Comparison of ENCODE assay signal across 17 cellular contexts in the genomic region with DNA sequence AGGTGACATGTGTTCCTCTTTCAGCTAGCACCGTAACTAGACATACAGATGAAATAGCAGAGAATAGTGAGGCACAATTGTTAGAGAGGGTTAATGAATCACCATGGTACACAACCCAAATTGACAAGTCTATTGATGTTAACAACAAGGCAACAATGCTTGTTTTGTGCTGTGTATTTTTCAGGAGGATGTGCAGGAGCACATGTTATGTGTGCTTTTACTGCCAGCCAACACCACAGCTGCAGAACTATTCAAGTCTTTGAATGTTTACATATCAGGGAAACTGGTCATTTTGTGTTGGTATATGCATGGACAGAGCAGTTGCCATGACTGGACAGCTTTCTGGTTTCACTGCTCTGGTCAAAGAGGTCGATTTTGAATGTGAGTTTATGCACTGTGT. TPM values are rescaled to one million over a fixed set of nuclear protein-coding genes. Genes with fewer than 3 reads are reported as not detected.
DNase-seq lines count a peak whose midpoint lies in the region; ATAC-seq and TF ChIP-seq lines count a peak whose summit lies in the region.
"Had no signal": no experiment of that assay in that cellular context is flagged by ENCODE, and none has a peak within 500 bp of the region (broad histone marks: within the 10 kb centered on the region; RNA-seq: fewer than 3 reads in every experiment).

No MANE protein-coding gene starts in this region.

- H3K9me3 Mint-ChIP-seq in activated T-helper 17 cell treated with anti-CD3 and anti-CD28 coated beads, Interleukin-2, amount 50 U/mL, for 72 hours: no peaks in the 10 kb centered on the region
- H3K9me3 Mint-ChIP-seq in activated CD8-positive, alpha-beta T cell treated with anti-CD3 and anti-CD28 coated beads, Interleukin-2, amount 10 ng/mL, durations not matched to agents 7 days and 5 days (ENCODE audit: insufficient read depth): no peaks in the 10 kb centered on the region

- H3K36me3 ChIP-seq in smooth muscle cell (ENCODE audit: low read depth): no peaks in the 10 kb centered on the region

- TF ChIP-seq CTCF in smooth muscle cell (IDR thresholded peaks at IDR 0.05; ENCODE audit: borderline replicate concordance, insufficient read depth, poor library complexity, severe bottlenecking): no peak

- WGBS in smooth muscle cell (ENCODE audit: low lambda C conversion rate): 75% methylated on average over 2 of the region's 2 CpGs

- POLR2A ChIA-PET in activated CD8-positive, alpha-beta T cell treated with anti-CD3 and anti-CD28 coated beads, Interleukin-2, amount 10 ng/mL, durations not matched to agents 7 days and 5 days (lab: Charles Lee): no interaction called here

- ATAC-seq in activated T-helper 17 cell treated with anti-CD3 and anti-CD28 coated beads, Interleukin-2, amount 50 U/mL, for 72 hours (replicated peaks): no peak
- no peak for ATAC-seq in activated CD8-positive, alpha-beta T cell treated with anti-CD3 and anti-CD28 coated beads, Interleukin-2, amount 10 ng/mL, durations not matched to agents 7 days and 5 days
- ATAC-seq: GM12878 had no signal

- peak overlapping the region; percentile 10 for H2AFZ ChIP-seq in smooth muscle cell (ENCODE audit: low read depth)

- no peaks in the 10 kb centered on the region for H3K4me1 Mint-ChIP-seq in activated T-helper 17 cell treated with anti-CD3 and anti-CD28 coated beads, Interleukin-2, amount 50 U/mL, for 72 hours
- H3K4me1 Mint-ChIP-seq in activated CD8-positive, alpha-beta T cell treated with anti-CD3 and anti-CD28 coated beads, Interleukin-2, amount 10 ng/mL, durations not matched to agents 7 days and 5 days (ENCODE audit: low read depth): no peaks in the 10 kb centered on the region
- H3K4me1 Mint-ChIP-seq: CD4-positive, alpha-beta memory T cell had no signal

- no peak overlapping the region for H3K4me2 ChIP-seq in smooth muscle cell

- no peak overlapping the region for H3K27ac Mint-ChIP-seq in activated T-helper 17 cell treated with anti-CD3 and anti-CD28 coated beads, Interleukin-2, amount 50 U/mL, for 72 hours
- H3K27ac Mint-ChIP-seq in activated CD8-positive, alpha-beta T cell treated with anti-CD3 and anti-CD28 coated beads, Interleukin-2, amount 10 ng/mL, durations not matched to agents 7 days and 5 days: no peak overlapping the region
- H3K27ac Mint-ChIP-seq: CD4-positive, alpha-beta memory T cell had no signal

- no peaks in the 10 kb centered on the region for H3K9me3 ChIP-seq in smooth muscle cell (replicated peaks; ENCODE audit: low read depth)

- peaks cover 4% of the 10 kb centered on the region for H3K4me1 ChIP-seq in smooth muscle cell (ENCODE audit: low read depth)

- no peaks in the 10 kb centered on the region for H3K27me3 ChIP-seq in smooth muscle cell (ENCODE audit: low read depth)

- no peak overlapping the region for H3K4me3 ChIP-seq in smooth muscle cell
- H3K4me3 ChIP-seq: GM12878, SK-N-MC had no signal

- H3F3A ChIP-seq in smooth muscle cell (ENCODE audit: low read depth): no peaks in the 10 kb centered on the region

- no peak overlapping the region for H3K4me3 Mint-ChIP-seq in activated T-helper 17 cell treated with anti-CD3 and anti-CD28 coated beads, Interleukin-2, amount 50 U/mL, for 72 hours
- H3K4me3 Mint-ChIP-seq in activated CD8-positive, alpha-beta T cell treated with anti-CD3 and anti-CD28 coated beads, Interleukin-2, amount 10 ng/mL, durations not matched to agents 7 days and 5 days: no peak overlapping the region
- H3K4me3 Mint-ChIP-seq: CD4-positive, alpha-beta memory T cell had no signal

- H3K79me2 ChIP-seq in smooth muscle cell (ENCODE audit: low read depth): no peaks in the 10 kb centered on the region

- no peaks in the 10 kb centered on the region for H3K36me3 Mint-ChIP-seq in activated T-helper 17 cell treated with anti-CD3 and anti-CD28 coated beads, Interleukin-2, amount 50 U/mL, for 72 hours (ENCODE audit: low read depth)
- H3K36me3 Mint-ChIP-seq in activated CD8-positive, alpha-beta T cell treated with anti-CD3 and anti-CD28 coated beads, Interleukin-2, amount 10 ng/mL, durations not matched to agents 7 days and 5 days (ENCODE audit: low read depth): no peaks in the 10 kb centered on the region
- H3K36me3 Mint-ChIP-seq: CD4-positive, alpha-beta memory T cell had no signal

- no peak overlapping the region for H3K9ac ChIP-seq in smooth muscle cell (ENCODE audit: low read depth)

- DNase-seq in EH (ENCODE audit: low read depth): peak; percentile 20
- DNase-seq in NCI-H69 (lab: John Stamatoyannopoulos, UW): peak; percentile 11
- peak; percentile 21 for DNase-seq in fibroblast of peridontal ligament (ENCODE audit: extremely low read depth)
- DNase-seq in smooth muscle cell (lab: John Stamatoyannopoulos, UW; ENCODE audit: unreplicated experiment): no peak
- DNase-seq in A172 (ENCODE audit: low spot score): no peak
- no peak for DNase-seq in activated CD8-positive, alpha-beta T cell treated with anti-CD3 and anti-CD28 coated beads, Interleukin-2, amount 10 ng/mL, durations not matched to agents 7 days and 5 days
- DNase-seq: CD4-positive, alpha-beta memory T cell; DND-41; GDM1; NCI-H1436; NCI-H2029 treated with DMSO at 0.1 percent for 48 hours; NCI-H2171 treated with DMSO at 0.1 percent for 48 hours; NCI-H82 had no signal

- CTCF ChIA-PET in activated CD8-positive, alpha-beta T cell treated with anti-CD3 and anti-CD28 coated beads, Interleukin-2, amount 10 ng/mL, durations not matched to agents 7 days and 5 days (lab: Charles Lee): interaction anchor here (0.6 kb wide), 1 partner anchor 90 kb away, joined by 3 read pairs; no protein-coding TSS in a partner anchor

- H3K27ac ChIP-seq in smooth muscle cell (ENCODE audit: low read depth): peak overlapping the region; percentile 1
- H3K27ac ChIP-seq: HL-60, SK-N-MC had no signal

- no peaks in the 10 kb centered on the region for H4K20me1 ChIP-seq in smooth muscle cell (ENCODE audit: low read depth)

- H3K27me3 Mint-ChIP-seq in activated T-helper 17 cell treated with anti-CD3 and anti-CD28 coated beads, Interleukin-2, amount 50 U/mL, for 72 hours: peaks cover 3% of the 10 kb centered on the region
- peaks cover 6% of the 10 kb centered on the region for H3K27me3 Mint-ChIP-seq in activated CD8-positive, alpha-beta T cell treated with anti-CD3 and anti-CD28 coated beads, Interleukin-2, amount 10 ng/mL, durations not matched to agents 7 days and 5 days (ENCODE audit: low read depth)

RNA-seq across cellular contexts. Expression of a gene that starts 32.8 kb away (rescaled TPM):
- total RNA-seq in smooth muscle cell: 7.5 and 15.9 TPM in 2 replicates
- 14.3 and 17.2 TPM in 2 replicates for polyA plus RNA-seq in smooth muscle cell
- total RNA-seq in A172 (2014; rRNA removed; shearing (Covaris generic)): 2.8 and 4.6 TPM in 2 replicates
- 1 to 10 TPM; 1.0 to 1.8 TPM for total RNA-seq in activated T-helper 17 cell treated with anti-CD3 and anti-CD28 coated beads, Interleukin-2, amount 50 U/mL, for 72 hours
- 1 to 10 TPM; 1.5 to 1.6 TPM for total RNA-seq in activated CD8-positive, alpha-beta T cell treated with anti-CD3 and anti-CD28 coated beads, Interleukin-2, amount 10 ng/mL, durations not matched to agents 7 days and 5 days
- total RNA-seq: GM12878 had no signal

Comparison
In these comparisons a context has a peak if more than half of its experiments do, and no peak if none do; other contexts are left out.
1. DNase-seq: peak in EH (single experiment), NCI-H69 (single experiment) and fibroblast of peridontal ligament (single experiment); none in smooth muscle cell (single experiment), A172 (single experiment) and activated CD8-positive, alpha-beta T cell treated with anti-CD3 and anti-CD28 coated beads, Interleukin-2, amount 10 ng/mL, durations not matched to agents 7 days and 5 days (single experiment).